ENCODE assay signal across 11 cellular contexts in genomic region chr18:63683152-63683551, GRCh38. TPM values are rescaled to one million over a fixed set of nuclear protein-coding genes. Genes with fewer than 3 reads are reported as not detected.
DNase-seq lines count a peak whose midpoint lies in the region; ATAC-seq, FAIRE-seq and TF ChIP-seq lines count a peak whose summit lies in the region.
"Had no signal": no experiment of that assay in that cellular context is flagged by ENCODE, and none has a peak within 500 bp of the region (broad histone marks: within the 10 kb centered on the region; RNA-seq: fewer than 3 reads in every experiment).

No MANE protein-coding gene starts in this region.

- no peak overlapping the region for H2AFZ ChIP-seq in MM.1S (ENCODE audit: low read length)

- H3K4me2 ChIP-seq in A549 (peak overlapping the region; percentile 60), MM.1S (ENCODE audit: low read depth, low read length) (no peak overlapping the region)

- intact Hi-C loops in lower lobe of right lung (cut with DNase I) = no loop called here

- H3K9me3 ChIP-seq in A549 (no peaks in the 10 kb centered on the region), lower lobe of right lung (no peaks in the 10 kb centered on the region), MM.1S (replicated peaks; ENCODE audit: insufficient read depth, low read length) (no peaks in the 10 kb centered on the region)

- POLR2A ChIA-PET in A549 (lab: Yijun Ruan, JAX) = no interaction called here

- FAIRE-seq in A549 (lab: Jason Lieb, UNC) = no peak

- TF ChIP-seq RAD21 in A549 (conservative IDR thresholded peaks at IDR 0.05 in 1 of 2, IDR thresholded peaks at IDR 0.05 in 1 of 2) = no peak

- H3K9me2 ChIP-seq in MM.1S (replicated peaks; ENCODE audit: insufficient read depth, low read length) = no peaks in the 10 kb centered on the region

- TF ChIP-seq POLR2A in A549 (IDR thresholded peaks at IDR 0.05; ENCODE audit: low read length) = no peak

- H3K27ac ChIP-seq in A549 = peak overlapping the region; percentile 77 to 85
- no peak overlapping the region for H3K27ac ChIP-seq in lower lobe of right lung
- H3K27ac ChIP-seq in MM.1S (ENCODE audit: low read length) = no peak overlapping the region

- CTCF ChIA-PET in A549 (lab: Yijun Ruan, JAX) = no interaction called here

- H3K27me3 ChIP-seq in lower lobe of right lung (ENCODE audit: low read depth) = no peaks in the 10 kb centered on the region
- H3K27me3 ChIP-seq in MM.1S (replicated peaks; ENCODE audit: insufficient read depth, low read length) = no peaks in the 10 kb centered on the region

- H3K79me2 ChIP-seq in MM.1S (ENCODE audit: low read length) = no peaks in the 10 kb centered on the region

- no peaks in the 10 kb centered on the region for H3K36me3 ChIP-seq in lower lobe of right lung
- no peaks in the 10 kb centered on the region for H3K36me3 ChIP-seq in MM.1S (replicated peaks; ENCODE audit: insufficient read depth, low read length)

- no peak for TF ChIP-seq CTCF in A549 (IDR thresholded peaks at IDR 0.05)
- TF ChIP-seq CTCF in cardiac fibroblast (IDR thresholded peaks at IDR 0.05; ENCODE audit: low read depth, low read length) = no peak
- TF ChIP-seq CTCF in lower lobe of right lung (IDR thresholded peaks at IDR 0.05) = no peak
- TF ChIP-seq CTCF in MM.1S (IDR thresholded peaks at IDR 0.05; ENCODE audit: low read length) = no peak

- H3K4me1 ChIP-seq in A549 (peaks cover 27% of the 10 kb centered on the region), lower lobe of right lung (no peaks in the 10 kb centered on the region), MM.1S (ENCODE audit: low read length) (no peaks in the 10 kb centered on the region)

- peak; percentile 16 to 92 for DNase-seq in A549 (ENCODE audit: low read depth in 1 of 2, low spot score in 1 of 2)
- DNase-seq in HK-2 (ENCODE audit: unreplicated experiment) = peak; percentile 1
- DNase-seq in cardiac fibroblast (ENCODE audit: low read depth in 2 of 2) = peak; percentile 90 to 96
- no peak for DNase-seq in lower lobe of right lung
- DNase-seq in MM.1S = no peak
- no peak for DNase-seq in NK-92 (lab: John Stamatoyannopoulos, UW; ENCODE audit: unreplicated experiment)
- no peak for DNase-seq in NCI-H345 (lab: John Stamatoyannopoulos, UW)
- DNase-seq: CD8-positive, alpha-beta memory T cell; effector CD8-positive, alpha-beta T cell; RPMI8226 had no signal

- peak; percentile 49 to 64; a peak in 3 of 5 replicates for TF ChIP-seq EP300 in A549 (IDR thresholded peaks at IDR 0.05)

- no peaks in the 10 kb centered on the region for H3F3A ChIP-seq in MM.1S (ENCODE audit: insufficient read depth, low read length)

- no peaks in the 10 kb centered on the region for H4K20me1 ChIP-seq in MM.1S (ENCODE audit: insufficient read depth, low read length)

- 0% methylated on average over 2 of the region's 2 CpGs for WGBS in A549 (ENCODE audit: missing lambda C conversion rate)

- ATAC-seq in A549 (peak; percentile 91), lower lobe of right lung (peak; percentile 84 to 92), GM18873 (IDR thresholded peaks at IDR 0.05; ENCODE audit: low FRiP score, unreplicated experiment) (no peak)

- no peak overlapping the region for H3K9ac ChIP-seq in MM.1S (ENCODE audit: low read length)

- H3K4me3 ChIP-seq in A549 (no peak overlapping the region), cardiac fibroblast (replicated peaks in 1 of 2; ENCODE audit: low read depth in 2 of 2, low read length in 2 of 2) (no peak overlapping the region), lower lobe of right lung (no peak overlapping the region), MM.1S (ENCODE audit: low read length) (no peak overlapping the region)

TF ChIP-seq in A549, 52 proteins besides CTCF, POLR2A, EP300 and RAD21:
- TF ChIP-seq FOSB (CRISPR knock-in tag; IDR thresholded peaks at IDR 0.05) (no peak), E2F6 (IDR thresholded peaks at IDR 0.05; ENCODE audit: borderline replicate concordance, low read depth) (no peak), MAX (IDR thresholded peaks at IDR 0.05) (peak; percentile 32; the same call in 1 of the 2 replicates), MAZ (IDR thresholded peaks at IDR 0.05; ENCODE audit: borderline replicate concordance, low read depth, low read length) (no peak), FOSL2 (IDR thresholded peaks at IDR 0.05) (no peak), FOSL2 (CRISPR knock-in tag; IDR thresholded peaks at IDR 0.05) (peak; percentile 56; the same call in 1 of the 2 replicates), ZFP36 (IDR thresholded peaks at IDR 0.05; ENCODE audit: borderline replicate concordance, partially characterized antibody) (peak; percentile 19), MAFK (IDR thresholded peaks at IDR 0.05; ENCODE audit: partially characterized antibody) (peak; percentile 53), FOXS1 (CRISPR knock-in tag; IDR thresholded peaks at IDR 0.05) (peak; percentile 57; the same call in 1 of the 2 replicates), JUN (IDR thresholded peaks at IDR 0.05) (0 out of 5 replicates have a peak, but pooled peaks have one; percentile 28 to 37), CEBPB (IDR thresholded peaks at IDR 0.05) (peak; percentile 22 to 70; a peak in 2 of 4 replicates), RCOR1 (IDR thresholded peaks at IDR 0.05; ENCODE audit: low read depth, low read length) (no peak), HES2 (IDR thresholded peaks at IDR 0.05) (no peak), PBX3 (IDR thresholded peaks at IDR 0.05) (no peak), GATA3 (IDR thresholded peaks at IDR 0.05; ENCODE audit: borderline replicate concordance) (peak; percentile 84)

RNA-seq across cellular contexts. Expression of gene SERPINB11, which starts 19.6 kb away (rescaled TPM):
- polyA plus RNA-seq in A549 (2011; rRNA removed) = 0.22 and 0.37 TPM in 2 replicates
- 0.03 and 0.04 TPM in 2 replicates for polyA plus RNA-seq in A549 (2012; cell fraction: cytosol; rRNA removed)
- 0.04 and 0.05 TPM in 2 replicates for polyA plus RNA-seq in A549 (2012; cell fraction: nucleus; rRNA removed)
- not detected in 3 replicates for polyA plus RNA-seq in A549 (2017; fragmentation: RNase III; extraction: RNeasy Plus Mini Kit Qiagen cat#74134 plus additional on column Dnase treatment)
- polyA minus RNA-seq in A549 (2011; rRNA and poly(A)+ RNA removed) = 0.19 TPM in 1 of 2 replicates, not detected in the other
- 0.77 TPM for total RNA-seq in lower lobe of right lung
- total RNA-seq: CD8-positive, alpha-beta memory T cell had no signal
- polyA plus RNA-seq: CD8-positive, alpha-beta memory T cell had no signal

RNA-seq across cellular contexts. Expression of gene SERPINB3, which starts 21.5 kb away (rescaled TPM):
- polyA plus RNA-seq in A549 (2011; rRNA removed) (0.19 and 0.25 TPM in 2 replicates), A549 (2017; fragmentation: RNase III; extraction: RNeasy Plus Mini Kit Qiagen cat#74134 plus additional on column Dnase treatment) (not detected in 3 replicates)
- polyA plus RNA-seq in A549 (2012; cell fraction: cytosol; rRNA removed) = 0.03 TPM in 1 of 2 replicates, not detected in the other
- polyA plus RNA-seq in A549 (2012; cell fraction: nucleus; rRNA removed) = not detected in 2 replicates
- not detected in 2 replicates for polyA minus RNA-seq in A549 (2011; rRNA and poly(A)+ RNA removed)
- total RNA-seq in lower lobe of right lung = not detected
- total RNA-seq: CD8-positive, alpha-beta memory T cell had no signal
- polyA plus RNA-seq: CD8-positive, alpha-beta memory T cell had no signal

RNA-seq across cellular contexts. Expression of gene SERPINB4, which starts 39.1 kb away (rescaled TPM):
- 0.16 and 0.34 TPM in 2 replicates for polyA plus RNA-seq in A549 (2011; rRNA removed)
- 0.01 TPM in 1 of 2 replicates, not detected in the other for polyA plus RNA-seq in A549 (2012; cell fraction: cytosol; rRNA removed)
- 0.02 and 0.05 TPM in 2 replicates for polyA plus RNA-seq in A549 (2012; cell fraction: nucleus; rRNA removed)
- polyA plus RNA-seq in A549 (2017; fragmentation: RNase III; extraction: RNeasy Plus Mini Kit Qiagen cat#74134 plus additional on column Dnase treatment) = 0.15 TPM in 1 of 3 replicates, not detected in the others
- polyA minus RNA-seq in A549 (2011; rRNA and poly(A)+ RNA removed) = not detected in 2 replicates
- not detected for total RNA-seq in lower lobe of right lung
- total RNA-seq: CD8-positive, alpha-beta memory T cell had no signal
- polyA plus RNA-seq: CD8-positive, alpha-beta memory T cell had no signal

Comparison
In these comparisons a context has a peak if more than half of its experiments do, and no peak if none do; other contexts are left out.
1. DNase-seq: peak in A549 (2 of 2), HK-2 (single experiment) and cardiac fibroblast (2 of 2); none in lower lobe of right lung (single experiment), MM.1S (single experiment), NK-92 (single experiment) and NCI-H345 (single experiment).
2. H3K27ac ChIP-seq: peak in A549 (2 of 2); none in lower lobe of right lung (single experiment) and MM.1S (single experiment).